ENCODE assay signal across 17 cellular contexts in genomic region chr7:150317748-150318444, GRCh38. TPM values are rescaled to one million over a fixed set of nuclear protein-coding genes. Genes with fewer than 3 reads are reported as not detected.
DNase-seq lines count a peak whose midpoint lies in the region; ATAC-seq, FAIRE-seq and TF ChIP-seq lines count a peak whose summit lies in the region.
"Had no signal": no experiment of that assay in that cellular context is flagged by ENCODE, and none has a peak within 500 bp of the region (broad histone marks: within the 10 kb centered on the region; RNA-seq: fewer than 3 reads in every experiment).

No MANE protein-coding gene starts in this region.

- H3K27ac ChIP-seq in HUES64 (ENCODE audit: low read depth, low read length) = peak overlapping the region; percentile 38; the same call in 1 of the 2 replicates
- H3K27ac ChIP-seq in astrocyte (ENCODE audit: low read depth, low read length) = peak overlapping the region; percentile 55
- H3K27ac ChIP-seq: neural progenitor cell had no signal

- H3K9me3 ChIP-seq in HUES64 (ENCODE audit: insufficient read depth, low read depth, low read length) = no peaks in the 10 kb centered on the region
- peaks cover 5% of the 10 kb centered on the region for H3K9me3 ChIP-seq in astrocyte (ENCODE audit: insufficient read depth, low read depth, low read length)
- H3K9me3 ChIP-seq: right lobe of liver had no signal

- TF ChIP-seq CTCF in astrocyte (IDR thresholded peaks at IDR 0.05; ENCODE audit: insufficient read depth, low read depth, low read length) = no peak

- no peaks in the 10 kb centered on the region for H4K20me1 ChIP-seq in astrocyte (ENCODE audit: insufficient read depth, low read length)

- H3K79me2 ChIP-seq in astrocyte (ENCODE audit: insufficient read depth, low read length) = no peaks in the 10 kb centered on the region

- H3K27ac Mint-ChIP-seq in astrocyte (ENCODE audit: unreplicated experiment) = no peak overlapping the region
- H3K27ac Mint-ChIP-seq: neural progenitor cell; stimulated activated effector memory CD8-positive, alpha-beta T cell treated with anti-CD3 and anti-CD28 coated beads, Interleukin-12 subunit alpha, Interleukin-12 subunit beta, amount 100 ng/mL, for 72 hours had no signal

- no peak for FAIRE-seq in astrocyte (lab: Jason Lieb, UNC)
- FAIRE-seq: G401.6 had no signal

- peaks cover 28% of the 10 kb centered on the region for H3K4me1 ChIP-seq in HUES64 (ENCODE audit: insufficient read depth, low read length)
- H3K4me1 ChIP-seq in astrocyte (ENCODE audit: insufficient read depth, low read length) = peaks cover 7% of the 10 kb centered on the region
- H3K4me1 ChIP-seq: neural progenitor cell had no signal

- H3K9ac ChIP-seq in HUES64 (ENCODE audit: low read depth, low read length) (no peak overlapping the region), astrocyte (ENCODE audit: low read length) (no peak overlapping the region)
- H3K9ac ChIP-seq: neural progenitor cell had no signal

- H3K27me3 Mint-ChIP-seq in astrocyte (ENCODE audit: low read depth, unreplicated experiment) = peaks cover 2% of the 10 kb centered on the region

- H3K9me3 Mint-ChIP-seq in astrocyte (ENCODE audit: unreplicated experiment) = no peaks in the 10 kb centered on the region
- H3K9me3 Mint-ChIP-seq: CD14-positive monocyte; stimulated activated effector memory CD8-positive, alpha-beta T cell treated with anti-CD3 and anti-CD28 coated beads, Interleukin-12 subunit alpha, Interleukin-12 subunit beta, amount 100 ng/mL, for 72 hours had no signal

- no peak for ATAC-seq in HG03039 (IDR thresholded peaks at IDR 0.05; ENCODE audit: unreplicated experiment)
- ATAC-seq: esophagus mucosa; right lobe of liver; stimulated activated effector memory CD8-positive, alpha-beta T cell treated with anti-CD3 and anti-CD28 coated beads, Interleukin-12 subunit alpha, Interleukin-12 subunit beta, amount 100 ng/mL, for 72 hours had no signal

- peaks cover 3% of the 10 kb centered on the region; the same call in 1 of the 2 replicates for H3K27me3 ChIP-seq in HUES64 (ENCODE audit: insufficient read depth, low read length)
- H3K27me3 ChIP-seq in astrocyte (ENCODE audit: insufficient read depth, low read length) = no peaks in the 10 kb centered on the region
- H3K27me3 ChIP-seq: neural progenitor cell, right lobe of liver had no signal

- H2AFZ ChIP-seq in astrocyte (ENCODE audit: low read depth, low read length) = peak overlapping the region; percentile 3
- H2AFZ ChIP-seq: neural progenitor cell had no signal

- H3K36me3 ChIP-seq in HUES64 (ENCODE audit: insufficient read depth, low read length) = no peaks in the 10 kb centered on the region
- H3K36me3 ChIP-seq in astrocyte (ENCODE audit: insufficient read depth, low read length) = no peaks in the 10 kb centered on the region
- H3K36me3 ChIP-seq: neural progenitor cell had no signal

- H3K4me2 ChIP-seq in astrocyte (ENCODE audit: low read length) = peak overlapping the region; percentile 72
- H3K4me2 ChIP-seq: neural progenitor cell had no signal

- no peak overlapping the region for H3K4me3 ChIP-seq in HUES64 (ENCODE audit: low read length)
- no peak overlapping the region for H3K4me3 ChIP-seq in astrocyte (ENCODE audit: insufficient read depth, low read depth, low read length)
- H3K4me3 ChIP-seq: lung, neural progenitor cell, right lobe of liver had no signal

- 34% methylated on average over 7 of the region's 7 CpGs for WGBS in HUES64

- peaks cover 15% of the 10 kb centered on the region for H3K4me1 Mint-ChIP-seq in astrocyte (ENCODE audit: low read depth, unreplicated experiment)

- DNase-seq in COR-L47 (lab: John Stamatoyannopoulos, UW) = peak; percentile 19
- DNase-seq in astrocyte (ENCODE audit: low read depth) = peak; percentile 98
- peak; percentile 87 for DNase-seq in glomerular visceral epithelial cell (ENCODE audit: extremely low spot score)
- no peak for DNase-seq in putamen (ENCODE audit: low spot score)
- DNase-seq in activated effector memory CD4-positive, alpha-beta T cell treated with anti-CD3 and anti-CD28 coated beads, Interleukin-2, amount 50 U/mL, for 16 hours = no peak
- no peak for DNase-seq in SK-N-DZ (ENCODE audit: low spot score)
- DNase-seq: NCI-H2029 treated with DMSO at 0.1 percent for 48 hours; right lobe of liver; stimulated activated CD4-positive, alpha-beta T cell treated with anti-CD3 and anti-CD28 coated beads, Interleukin-4, amount 100 ng/mL, for 4 hours had no signal

- no peaks in the 10 kb centered on the region for H3K36me3 Mint-ChIP-seq in astrocyte (ENCODE audit: low read depth, unreplicated experiment)
- H3K36me3 Mint-ChIP-seq: CD14-positive monocyte, neural progenitor cell had no signal

- H3K4me3 Mint-ChIP-seq in astrocyte (ENCODE audit: unreplicated experiment) = no peak overlapping the region
- H3K4me3 Mint-ChIP-seq: CD14-positive monocyte; neural progenitor cell; stimulated activated effector memory CD8-positive, alpha-beta T cell treated with anti-CD3 and anti-CD28 coated beads, Interleukin-12 subunit alpha, Interleukin-12 subunit beta, amount 100 ng/mL, for 72 hours had no signal

RNA-seq across cellular contexts. Expression of gene LRRC61, which starts 5.3 kb away (rescaled TPM):
- 37.8 TPM for polyA plus RNA-seq in HUES64 (2013, experiment 1 of 2)
- polyA plus RNA-seq in HUES64 (2013, experiment 2 of 2) = 42.0 TPM
- 0.24 and 0.45 TPM in 2 replicates for total RNA-seq in astrocyte
- polyA plus RNA-seq in SK-N-DZ (2014; cell fraction: cytosol; rRNA removed) = 87.8 and 98.1 TPM in 2 replicates
- polyA plus RNA-seq in SK-N-DZ (2014; cell fraction: nucleus; rRNA removed) = 56.6 and 67.9 TPM in 2 replicates

RNA-seq across cellular contexts. Expression of gene ACTR3C, which starts 5.4 kb away (rescaled TPM):
- polyA plus RNA-seq in HUES64 (2013, experiment 1 of 2) = 1.3 TPM
- polyA plus RNA-seq in HUES64 (2013, experiment 2 of 2) = 0.51 TPM
- 0.25 TPM in 1 of 2 replicates, not detected in the other for total RNA-seq in astrocyte
- 3.4 TPM in 1 of 2 replicates, not detected in the other for polyA plus RNA-seq in SK-N-DZ (2014; cell fraction: cytosol; rRNA removed)
- 0.26 and 1.4 TPM in 2 replicates for polyA plus RNA-seq in SK-N-DZ (2014; cell fraction: nucleus; rRNA removed)

RNA-seq across cellular contexts. Expression of gene RARRES2, which starts 23.5 kb away (rescaled TPM):
- 94.7 TPM for polyA plus RNA-seq in HUES64 (2013, experiment 1 of 2)
- polyA plus RNA-seq in HUES64 (2013, experiment 2 of 2) = 75.3 TPM
- total RNA-seq in astrocyte = 19.4 and 21.7 TPM in 2 replicates
- polyA plus RNA-seq in SK-N-DZ (2014; cell fraction: cytosol; rRNA removed) = 46.2 and 52.4 TPM in 2 replicates
- 69.4 and 86.4 TPM in 2 replicates for polyA plus RNA-seq in SK-N-DZ (2014; cell fraction: nucleus; rRNA removed)
- polyA plus RNA-seq: CD14-positive monocyte had no signal

RNA-seq across cellular contexts. Expression of gene REPIN1, which starts 50.7 kb away (rescaled TPM):
- 78.2 TPM for polyA plus RNA-seq in HUES64 (2013, experiment 1 of 2)
- polyA plus RNA-seq in HUES64 (2013, experiment 2 of 2) = 91.5 TPM
- 80.1 and 95.3 TPM in 2 replicates for total RNA-seq in astrocyte
- 153 and 165 TPM in 2 replicates for polyA plus RNA-seq in SK-N-DZ (2014; cell fraction: cytosol; rRNA removed)
- 147 and 176 TPM in 2 replicates for polyA plus RNA-seq in SK-N-DZ (2014; cell fraction: nucleus; rRNA removed)

Comparison
In these comparisons a context has a peak if more than half of its experiments do, and no peak if none do; other contexts are left out.
1. DNase-seq: peak in COR-L47 (single experiment), astrocyte (single experiment) and glomerular visceral epithelial cell (single experiment); none in putamen (single experiment), activated effector memory CD4-positive, alpha-beta T cell treated with anti-CD3 and anti-CD28 coated beads, Interleukin-2, amount 50 U/mL, for 16 hours (single experiment) and SK-N-DZ (single experiment).